ENCODE assay signal across 14 cellular contexts in the genomic region with DNA sequence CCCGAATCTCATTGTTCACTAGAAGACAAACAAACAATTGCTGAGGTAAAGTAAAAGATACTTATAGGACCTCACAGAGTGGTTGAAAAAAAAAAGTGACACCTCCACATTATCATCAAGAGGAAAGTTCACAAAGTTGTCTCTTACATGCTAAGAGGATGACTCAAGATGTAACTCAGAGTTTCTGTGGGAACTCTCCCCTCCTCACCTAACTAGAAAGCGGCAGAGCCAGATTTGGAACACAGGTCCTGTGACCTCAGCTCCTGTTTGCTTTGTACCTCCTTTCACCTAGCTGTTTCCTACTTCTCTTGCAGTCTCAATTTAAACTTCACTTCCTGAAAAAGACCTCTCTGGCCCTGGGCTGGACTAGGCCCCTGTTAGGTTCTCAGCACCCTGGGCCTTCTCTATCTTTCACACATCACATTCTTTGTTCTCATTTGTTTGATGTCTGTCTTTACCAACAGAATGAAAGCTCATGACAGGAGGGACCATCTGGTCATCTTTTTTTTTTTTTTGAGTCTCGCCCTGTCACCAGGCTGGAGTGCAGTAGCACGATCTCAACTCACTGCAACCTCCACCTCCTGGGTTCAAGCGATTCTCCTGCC.
DNase-seq lines count a peak whose midpoint lies in the region; ATAC-seq, FAIRE-seq and TF ChIP-seq lines count a peak whose summit lies in the region.
"Had no signal": no experiment of that assay in that cellular context is flagged by ENCODE, and none has a peak within 500 bp of the region (broad histone marks: within the 10 kb centered on the region; RNA-seq: fewer than 3 reads in every experiment).

No MANE protein-coding gene starts in this region.

- peaks cover 5 to 8% of the 10 kb centered on the region in 2 donors for H3K27me3 Mint-ChIP-seq in natural killer cell treated with Interleukin-12 subunit alpha and Interleukin-12 subunit beta and Interleukin-15 and Interleukin-18, amount 100 ng/mL, for 72 hours
- H3K27me3 Mint-ChIP-seq: IgD-negative memory B cell had no signal

- TF ChIP-seq EP300 in gastroesophageal sphincter (IDR thresholded peaks at IDR 0.05): no peak

- WGBS in gastroesophageal sphincter (ENCODE audit: low coverage in 1 of 2), 2 donors: 80 to 89% methylated on average over 1 to 3 of the region's 5 CpGs

- H3K36me3 Mint-ChIP-seq in natural killer cell treated with Interleukin-12 subunit alpha and Interleukin-12 subunit beta and Interleukin-15 and Interleukin-18, amount 100 ng/mL, for 72 hours: no peaks in the 10 kb centered on the region
- H3K36me3 Mint-ChIP-seq: CD8-positive, alpha-beta memory T cell had no signal

- H3K4me3 Mint-ChIP-seq in natural killer cell treated with Interleukin-12 subunit alpha and Interleukin-12 subunit beta and Interleukin-15 and Interleukin-18, amount 100 ng/mL, for 72 hours: no peak overlapping the region
- H3K4me3 Mint-ChIP-seq: CD8-positive, alpha-beta memory T cell; IgD-negative memory B cell had no signal

- TF ChIP-seq POLR2A in gastroesophageal sphincter (IDR thresholded peaks at IDR 0.05): no peak

- H3K4me3 ChIP-seq in GM12864 (ENCODE audit: low read depth, low read length) (no peak overlapping the region), gastroesophageal sphincter (no peak overlapping the region), coronary artery (no peak overlapping the region)

- peaks cover 0 to 4% of the 10 kb centered on the region in 2 donors for H3K4me1 Mint-ChIP-seq in natural killer cell treated with Interleukin-12 subunit alpha and Interleukin-12 subunit beta and Interleukin-15 and Interleukin-18, amount 100 ng/mL, for 72 hours (ENCODE audit: low read depth in 2 of 2)
- H3K4me1 Mint-ChIP-seq: CD8-positive, alpha-beta memory T cell had no signal

- TF ChIP-seq CTCF in GM12864 (IDR thresholded peaks at IDR 0.05; ENCODE audit: low read depth, low read length, missing control alignments) (no peak), gastroesophageal sphincter (IDR thresholded peaks at IDR 0.05) (no peak), coronary artery (IDR thresholded peaks at IDR 0.05) (no peak)

- DNase-seq in GM12864 (ENCODE audit: low read depth) (peak; percentile 15), M059J (ENCODE audit: low read depth) (peak; percentile 15), kidney tubule cell (ENCODE audit: low spot score) (peak; percentile 92), urothelium cell line (ENCODE audit: low spot score) (no peak), coronary artery (ENCODE audit: low spot score) (no peak)
- no peak for DNase-seq in natural killer cell treated with Interleukin-12 subunit alpha and Interleukin-12 subunit beta and Interleukin-15 and Interleukin-18, amount 100 ng/mL, for 72 hours (ENCODE audit: low spot score)
- DNase-seq: CD8-positive, alpha-beta memory T cell; nucleus accumbens; stimulated activated CD4-positive, alpha-beta T cell treated with anti-CD3 and anti-CD28 coated beads, Interleukin-4, amount 100 ng/mL, for 1 hour; SW 1271 had no signal

- FAIRE-seq in urothelium cell line (lab: Jason Lieb, UNC): no peak
- FAIRE-seq: islet of Langerhans had no signal

- H3K27ac ChIP-seq in gastroesophageal sphincter (no peak overlapping the region), coronary artery (no peak overlapping the region)

- no peaks in the 10 kb centered on the region for H3K27me3 ChIP-seq in gastroesophageal sphincter

- no peaks in the 10 kb centered on the region for H3K4me1 ChIP-seq in gastroesophageal sphincter

- H3K27ac Mint-ChIP-seq in natural killer cell treated with Interleukin-12 subunit alpha and Interleukin-12 subunit beta and Interleukin-15 and Interleukin-18, amount 100 ng/mL, for 72 hours: no peak overlapping the region
- H3K27ac Mint-ChIP-seq: CD8-positive, alpha-beta memory T cell had no signal

- ATAC-seq in GM21381 (IDR thresholded peaks at IDR 0.05; ENCODE audit: unreplicated experiment) (peak; percentile 58), gastroesophageal sphincter (no peak)
- ATAC-seq in natural killer cell treated with Interleukin-12 subunit alpha and Interleukin-12 subunit beta and Interleukin-15 and Interleukin-18, amount 100 ng/mL, for 72 hours: no peak

- H3K36me3 ChIP-seq in gastroesophageal sphincter: no peaks in the 10 kb centered on the region

- H3K9me3 ChIP-seq in gastroesophageal sphincter: no peaks in the 10 kb centered on the region

- no peaks in the 10 kb centered on the region for H3K9me3 Mint-ChIP-seq in natural killer cell treated with Interleukin-12 subunit alpha and Interleukin-12 subunit beta and Interleukin-15 and Interleukin-18, amount 100 ng/mL, for 72 hours

Comparison
In these comparisons a context has a peak if more than half of its experiments do, and no peak if none do; other contexts are left out.
1. DNase-seq: peak in GM12864 (single experiment), M059J (single experiment) and kidney tubule cell (single experiment); none in natural killer cell treated with Interleukin-12 subunit alpha and Interleukin-12 subunit beta and Interleukin-15 and Interleukin-18, amount 100 ng/mL, for 72 hours (single experiment), urothelium cell line (single experiment) and coronary artery (single experiment).